ENCODE assay signal across 22 cellular contexts in genomic region chr2:128550389-128550788, GRCh38.
"Had no signal": no experiment of that assay in that cellular context is flagged by ENCODE, and none has a peak within 500 bp of the region (broad histone marks: within the 10 kb centered on the region; RNA-seq: fewer than 3 reads in every experiment).

No MANE protein-coding gene starts in this region.

- DNase-seq: colonic mucosa; dermis blood vessel endothelial cell; effector CD4-positive, alpha-beta T cell; endodermal cell; erythroblast; foreskin keratinocyte; left cardiac atrium; left ventricle myocardium superior; mesendoderm; naive B cell; occipital lobe; pancreas; stimulated activated CD4-positive, alpha-beta T cell treated with anti-CD3 and anti-CD28 coated beads, Interleukin-2, amount 100 ng/mL, for 24 hours; stimulated activated CD4-positive, alpha-beta T cell treated with anti-CD3 and anti-CD28 coated beads, Interleukin-4, amount 100 ng/mL, for 4 hours; stimulated activated naive B cell treated with anti-CD40 and anti-IgM and Interleukin-4, amounts not matched to agents 10 μg/mL and 1 μg/mL and 100 μg/mL, for 72 hours; substantia nigra; transverse colon had no signal

- H3K9me3 ChIP-seq: colonic mucosa, pancreas, prostate gland, stomach, thoracic aorta, transverse colon had no signal

- H3K36me3 ChIP-seq: colonic mucosa, pancreas, prostate gland, stomach, thoracic aorta, transverse colon had no signal

- H3K4me3 ChIP-seq: colonic mucosa, hepatocyte, lung, pancreas, prostate gland, stomach, thoracic aorta, transverse colon had no signal

- ATAC-seq: foreskin keratinocyte; left cardiac atrium; left ventricle myocardium superior; pancreas; stimulated activated naive B cell treated with anti-CD40 and anti-IgM and Interleukin-4, amounts not matched to agents 10 μg/mL and 1 μg/mL and 100 μg/mL, for 72 hours had no signal

- H2AFZ ChIP-seq: hepatocyte had no signal

- H3K4me2 ChIP-seq: hepatocyte had no signal

- H3K27ac ChIP-seq: colonic mucosa, foreskin keratinocyte, hepatocyte, pancreas, prostate gland, stomach, thoracic aorta, transverse colon had no signal

- H3K4me1 ChIP-seq: colonic mucosa, foreskin keratinocyte, pancreas, prostate gland, stomach, transverse colon had no signal

- H3K27me3 ChIP-seq: colonic mucosa, foreskin keratinocyte, hepatocyte, pancreas, stomach, transverse colon had no signal
